In genomic region chr21:20086508-20086907, GRCh38 we compare ENCODE assay signal across 1 cellular context.
TF ChIP-seq lines count a peak whose summit lies in the region.

No MANE protein-coding gene starts in this region.

TF ChIP-seq in K562, 482 proteins besides CTCF, POLR2A, EP300 and RAD21 (continued from another document and continues in another):
- TF ChIP-seq RHOXF2B (CRISPR knock-in tag; conservative IDR thresholded peaks at IDR 0.05) (no peak), ZNF124 (CRISPR knock-in tag; IDR thresholded peaks at IDR 0.05) (no peak), KDM2B (CRISPR knock-in tag; IDR thresholded peaks at IDR 0.05) (no peak), SRSF9 (IDR thresholded peaks at IDR 0.05; ENCODE audit: borderline replicate concordance, low read depth, low read length) (no peak), PRDM10 (IDR thresholded peaks at IDR 0.05; ENCODE audit: partially characterized antibody) (no peak), TFAP4 (CRISPR knock-in tag; IDR thresholded peaks at IDR 0.05; ENCODE audit: borderline replicate concordance) (no peak), U2AF2 (optimal IDR thresholded peaks at IDR 0.05; ENCODE audit: low read depth, low read length) (no peak), ZFP30 (CRISPR knock-in tag; IDR thresholded peaks at IDR 0.05; ENCODE audit: borderline replicate concordance) (no peak), ZNF12 (CRISPR knock-in tag; IDR thresholded peaks at IDR 0.05) (no peak), HINFP (tag; conservative IDR thresholded peaks at IDR 0.05; ENCODE audit: low read depth) (no peak), HLTF (IDR thresholded peaks at IDR 0.05) (no peak), E2F1 (CRISPR knock-in tag; IDR thresholded peaks at IDR 0.05) (no peak), NCOA1 (IDR thresholded peaks at IDR 0.05; ENCODE audit: low read depth) (no peak), TEAD4 (IDR thresholded peaks at IDR 0.05; ENCODE audit: low read length) (peak; percentile 86), TEAD4 (CRISPR knock-in tag; IDR thresholded peaks at IDR 0.05; ENCODE audit: borderline replicate concordance) (no peak), ZNF324 (CRISPR knock-in tag; IDR thresholded peaks at IDR 0.05) (no peak), NFIC (IDR thresholded peaks at IDR 0.05) (peak; percentile 65), HDAC3 (IDR thresholded peaks at IDR 0.05; ENCODE audit: borderline replicate concordance, partially characterized antibody) (no peak), NR0B1 (IDR thresholded peaks at IDR 0.05; ENCODE audit: partially characterized antibody) (no peak), JUND (IDR thresholded peaks at IDR 0.05; ENCODE audit: borderline replicate concordance, low read depth, low read length) (0 out of 2 replicates have a peak, but pooled peaks have one; percentile 23), JUND (tag; IDR thresholded peaks at IDR 0.05; ENCODE audit: borderline replicate concordance, low read depth, low read length) (no peak), NFXL1 (CRISPR knock-in tag; IDR thresholded peaks at IDR 0.05) (no peak), PHB2 (IDR thresholded peaks at IDR 0.05; ENCODE audit: low read depth) (0 out of 2 replicates have a peak, but pooled peaks have one; percentile 36), ZNF592 (IDR thresholded peaks at IDR 0.05) (no peak), ETV6 (IDR thresholded peaks at IDR 0.05; ENCODE audit: borderline replicate concordance in 1 of 2, low read depth in 2 of 2, low read length in 1 of 2) (no peak), ETV6 (CRISPR knock-in tag; IDR thresholded peaks at IDR 0.05; ENCODE audit: borderline replicate concordance) (no peak), THAP12 (CRISPR knock-in tag; IDR thresholded peaks at IDR 0.05) (no peak), CHCHD3 (CRISPR knock-in tag; IDR thresholded peaks at IDR 0.05) (no peak), PTBP1 (IDR thresholded peaks at IDR 0.05; ENCODE audit: low read depth, low read length) (no peak), NFIX (CRISPR knock-in tag; IDR thresholded peaks at IDR 0.05; ENCODE audit: low read depth) (no peak), NKRF (IDR thresholded peaks at IDR 0.05; ENCODE audit: borderline replicate concordance) (no peak), ZKSCAN1 (IDR thresholded peaks at IDR 0.05; ENCODE audit: low read depth, low read length) (no peak), SUPT5H (IDR thresholded peaks at IDR 0.05) (no peak), ZC3H11A (IDR thresholded peaks at IDR 0.05; ENCODE audit: low read depth, low read length) (no peak), MTA2 (IDR thresholded peaks at IDR 0.05; ENCODE audit: low read depth) (peak; percentile 74), ZNF263 (CRISPR knock-in tag; IDR thresholded peaks at IDR 0.05; ENCODE audit: borderline replicate concordance) (no peak), NBN (IDR thresholded peaks at IDR 0.05; ENCODE audit: low read depth) (no peak), CHD4 (IDR thresholded peaks at IDR 0.05; ENCODE audit: insufficient read depth, insufficient replicate concordance, low read depth, low read length, poor library complexity, severe bottlenecking) (no peak), HMG20B (CRISPR knock-in tag; IDR thresholded peaks at IDR 0.05) (no peak), TRIM24 (IDR thresholded peaks at IDR 0.05) (peak; percentile 56 to 69; a peak in 2 of 4 replicates), MEF2A (IDR thresholded peaks at IDR 0.05; ENCODE audit: control insufficient read depth, low read depth, low read length) (no peak), ZNF143 (CRISPR knock-in tag; IDR thresholded peaks at IDR 0.05) (no peak), C11orf30 (IDR thresholded peaks at IDR 0.05; ENCODE audit: low read depth) (no peak), ELF2 (CRISPR knock-in tag; IDR thresholded peaks at IDR 0.05) (no peak), ATF1 (CRISPR knock-in tag; IDR thresholded peaks at IDR 0.05) (no peak), ATF1 (tag; IDR thresholded peaks at IDR 0.05) (0 out of 2 replicates have a peak, but pooled peaks have one; percentile 4), TCF15 (CRISPR knock-in tag; IDR thresholded peaks at IDR 0.05) (no peak), FOS (IDR thresholded peaks at IDR 0.05; ENCODE audit: extremely low read depth, insufficient read length) (no peak), RFX7 (CRISPR knock-in tag; IDR thresholded peaks at IDR 0.05) (no peak), CBFA2T2 (conservative IDR thresholded peaks at IDR 0.05) (peak; percentile 80), DACH1 (IDR thresholded peaks at IDR 0.05; ENCODE audit: partially characterized antibody) (no peak), CC2D1A (IDR thresholded peaks at IDR 0.05) (peak; percentile 41; the same call in 1 of the 2 replicates), SMAD3 (CRISPR knock-in tag; conservative IDR thresholded peaks at IDR 0.05) (no peak), SREBF2 (CRISPR knock-in tag; IDR thresholded peaks at IDR 0.05) (no peak), RCOR1 (IDR thresholded peaks at IDR 0.05; ENCODE audit: borderline replicate concordance in 1 of 2, low read depth in 2 of 2, low read length in 2 of 2) (peak in 1 of 2 experiments; percentile 72; a peak in 2 of 4 replicates), GABPB1 (CRISPR knock-in tag; IDR thresholded peaks at IDR 0.05) (no peak)
